8 cellular contexts compared by ENCODE assay signal in the genomic region with DNA sequence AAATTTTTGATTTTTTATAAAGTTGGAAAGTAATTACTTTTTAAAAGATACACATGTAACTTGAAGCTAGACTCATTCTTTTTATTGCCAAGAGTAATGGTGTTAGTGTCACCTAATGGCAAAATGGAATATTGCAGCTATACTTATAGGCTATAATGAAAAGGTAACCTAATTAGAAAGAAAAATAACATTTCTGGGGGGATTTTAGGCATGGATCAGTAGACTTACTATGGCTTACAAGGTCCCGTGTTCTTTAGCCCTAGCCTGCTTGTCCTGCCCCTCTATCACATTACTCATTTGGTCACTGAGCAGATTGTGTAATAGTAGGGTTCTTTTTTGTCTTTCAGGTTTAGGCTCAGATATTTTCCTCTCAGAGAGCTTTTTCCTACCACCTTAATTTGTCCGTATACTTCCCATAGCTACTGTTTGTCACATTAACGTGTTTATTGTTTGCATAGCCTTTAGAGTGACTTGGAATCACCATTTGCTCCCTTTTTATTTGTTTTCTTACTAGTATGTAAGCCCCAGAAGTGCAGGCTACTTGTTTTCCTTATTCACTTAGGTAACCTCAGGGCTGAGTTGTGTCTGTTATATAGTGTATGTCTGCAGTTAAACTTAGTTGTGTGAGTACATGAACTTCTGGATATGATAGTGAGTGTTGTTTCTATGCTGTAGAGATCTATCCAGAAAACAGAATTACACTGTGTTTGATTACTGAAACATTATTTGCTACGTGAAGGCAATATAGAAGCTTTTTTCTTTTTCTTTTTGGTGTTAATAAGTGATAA. TPM values are rescaled to one million over a fixed set of nuclear protein-coding genes. Genes with fewer than 3 reads are reported as not detected.
DNase-seq lines count a peak whose midpoint lies in the region; ATAC-seq, FAIRE-seq and TF ChIP-seq lines count a peak whose summit lies in the region.

No MANE protein-coding gene starts in this region.

- H3K9me3 ChIP-seq in Karpas-422 (ENCODE audit: low read length) = no peaks in the 10 kb centered on the region

- H3K9me3 Mint-ChIP-seq in T-cell = no peaks in the 10 kb centered on the region
- H3K9me3 Mint-ChIP-seq in activated T-helper 1 cell treated with anti-CD3 and anti-CD28 coated beads, Interleukin-12 subunit alpha, Interleukin-12 subunit beta, Interleukin-2, Interleukin-4 antibody, amounts not matched to agents 30 ng/mL and 10 ng/mL and 1 ng/mL, durations not matched to agents 14 hours and 24 hours and 36 hours = peaks cover 11% of the 10 kb centered on the region

- H3K9me2 ChIP-seq in Karpas-422 (replicated peaks; ENCODE audit: insufficient read depth, low read length) = no peaks in the 10 kb centered on the region

- no peak overlapping the region for H3K9ac ChIP-seq in Karpas-422 (ENCODE audit: low read length)

- ATAC-seq in T-cell (replicated peaks in 1 of 4) = peak; percentile 53 to 66 (median 58)

- H3K4me2 ChIP-seq in Karpas-422 (ENCODE audit: low read depth, low read length, poor library complexity, severe bottlenecking) = no peak overlapping the region

- peaks cover 14% of the 10 kb centered on the region for H4K20me1 ChIP-seq in Karpas-422 (ENCODE audit: insufficient read depth, low read depth, low read length)

- FAIRE-seq in GM12892 (lab: Jason Lieb, UNC) = peak; percentile 50

- no peak overlapping the region for H2AFZ ChIP-seq in Karpas-422 (ENCODE audit: low read length)

- H3K79me2 ChIP-seq in Karpas-422 (ENCODE audit: low read length) = no peaks in the 10 kb centered on the region

- H3K27ac ChIP-seq in Karpas-422 (ENCODE audit: low read length) = no peak overlapping the region

- CTCF ChIA-PET in T-cell (lab: Charles Lee) = interaction anchor here (0.6 to 1.8 kb wide), 34 partner anchors 9 to 1477 kb away, joined by 3 to 20 read pairs (median 3); a partner anchor contains a TSS

- no peak overlapping the region for H3K4me3 Mint-ChIP-seq in T-cell
- no peak overlapping the region for H3K4me3 Mint-ChIP-seq in activated T-helper 1 cell treated with anti-CD3 and anti-CD28 coated beads, Interleukin-12 subunit alpha, Interleukin-12 subunit beta, Interleukin-2, Interleukin-4 antibody, amounts not matched to agents 30 ng/mL and 10 ng/mL and 1 ng/mL, durations not matched to agents 14 hours and 24 hours and 36 hours

- H3K36me3 ChIP-seq in Karpas-422 (ENCODE audit: insufficient read depth, low read length) = no peaks in the 10 kb centered on the region

- POLR2A ChIA-PET in T-cell (lab: Charles Lee) = interaction anchor here in 1 of 2 donors (0.5 to 1.0 kb wide), 3 partner anchors 9 to 485 kb away, joined by 4 to 5 read pairs (median 4); no protein-coding TSS in a partner anchor

- peaks cover 0 to 8% (median 6%) of the 10 kb centered on the region in 3 donors for H3K4me1 Mint-ChIP-seq in T-cell
- H3K4me1 Mint-ChIP-seq in activated T-helper 1 cell treated with anti-CD3 and anti-CD28 coated beads, Interleukin-12 subunit alpha, Interleukin-12 subunit beta, Interleukin-2, Interleukin-4 antibody, amounts not matched to agents 30 ng/mL and 10 ng/mL and 1 ng/mL, durations not matched to agents 14 hours and 24 hours and 36 hours (ENCODE audit: low read depth) = no peaks in the 10 kb centered on the region

- no peak overlapping the region for H3K27ac Mint-ChIP-seq in T-cell
- no peak overlapping the region for H3K27ac Mint-ChIP-seq in activated T-helper 1 cell treated with anti-CD3 and anti-CD28 coated beads, Interleukin-12 subunit alpha, Interleukin-12 subunit beta, Interleukin-2, Interleukin-4 antibody, amounts not matched to agents 30 ng/mL and 10 ng/mL and 1 ng/mL, durations not matched to agents 14 hours and 24 hours and 36 hours

- H3K36me3 Mint-ChIP-seq in T-cell = peaks cover 19% of the 10 kb centered on the region
- peaks cover 17% of the 10 kb centered on the region for H3K36me3 Mint-ChIP-seq in activated T-helper 1 cell treated with anti-CD3 and anti-CD28 coated beads, Interleukin-12 subunit alpha, Interleukin-12 subunit beta, Interleukin-2, Interleukin-4 antibody, amounts not matched to agents 30 ng/mL and 10 ng/mL and 1 ng/mL, durations not matched to agents 14 hours and 24 hours and 36 hours (ENCODE audit: low read depth)

- DNase-seq in AG20443 (ENCODE audit: low spot score) (peak; percentile 20), GM12892 (ENCODE audit: insufficient read length) (no peak), Karpas-422 (peak; percentile 75), T-cell (no peak), foreskin melanocyte (peak; percentile 24), renal cortical epithelial cell (ENCODE audit: low read depth) (peak; percentile 58), middle frontal gyrus (ENCODE audit: extremely low spot score, low spot score) (no peak)
- DNase-seq in activated T-helper 1 cell treated with anti-CD3 and anti-CD28 coated beads, Interleukin-12 subunit alpha, Interleukin-12 subunit beta, Interleukin-2, Interleukin-4 antibody, amounts not matched to agents 30 ng/mL and 10 ng/mL and 1 ng/mL, durations not matched to agents 14 hours and 24 hours and 36 hours (ENCODE audit: low spot score) = no peak

- H3K4me3 ChIP-seq in Karpas-422 (ENCODE audit: low read length) = no peak overlapping the region

- intact Hi-C loops in activated T-helper 1 cell treated with anti-CD3 and anti-CD28 coated beads, Interleukin-12 subunit alpha, Interleukin-12 subunit beta, Interleukin-2, Interleukin-4 antibody, amounts not matched to agents 30 ng/mL and 10 ng/mL and 1 ng/mL, durations not matched to agents 14 hours and 24 hours and 36 hours (cut with micrococcal nuclease) = loop anchor here (1.0 to 10.0 kb wide), 5 partner anchors 196 to 796 kb away; a partner anchor contains a TSS

- H3K27me3 ChIP-seq in Karpas-422 (ENCODE audit: low read length) = no peaks in the 10 kb centered on the region

- no peak for TF ChIP-seq POLR2A in GM12892 (IDR thresholded peaks at IDR 0.05; ENCODE audit: low read depth, low read length)

- no peaks in the 10 kb centered on the region for H3K27me3 Mint-ChIP-seq in T-cell
- no peaks in the 10 kb centered on the region for H3K27me3 Mint-ChIP-seq in activated T-helper 1 cell treated with anti-CD3 and anti-CD28 coated beads, Interleukin-12 subunit alpha, Interleukin-12 subunit beta, Interleukin-2, Interleukin-4 antibody, amounts not matched to agents 30 ng/mL and 10 ng/mL and 1 ng/mL, durations not matched to agents 14 hours and 24 hours and 36 hours (ENCODE audit: insufficient read depth)

- no peaks in the 10 kb centered on the region for H3K4me1 ChIP-seq in Karpas-422 (ENCODE audit: low read length)

RNA-seq across cellular contexts. Expression of a gene that starts 58.7 kb away (rescaled TPM):
- polyA plus RNA-seq in GM12892 (2012; ENCODE audit: missing spikeins) = 134 TPM
- 28.9 and 39.5 TPM in 2 replicates for total RNA-seq in Karpas-422 (2014; rRNA removed; shearing (Covaris generic); ENCODE audit: low replicate concordance)
- total RNA-seq in T-cell = 100 to 1,000 TPM in 1 of 5 donors, 10 to 100 TPM in 4; 75.0 to 108 (median 82.3) TPM
- 63.7 and 79.2 TPM in 2 replicates for total RNA-seq in renal cortical epithelial cell
- 40.6 and 41.0 TPM in 2 replicates for total RNA-seq in activated T-helper 1 cell treated with anti-CD3 and anti-CD28 coated beads, Interleukin-12 subunit alpha, Interleukin-12 subunit beta, Interleukin-2, Interleukin-4 antibody, amounts not matched to agents 30 ng/mL and 10 ng/mL and 1 ng/mL, durations not matched to agents 14 hours and 24 hours and 36 hours

Comparison
In these comparisons a context has a peak if more than half of its experiments do, and no peak if none do; other contexts are left out.
1. DNase-seq: peak in AG20443 (single experiment), Karpas-422 (single experiment), foreskin melanocyte (single experiment) and renal cortical epithelial cell (single experiment); none in GM12892 (single experiment), T-cell (0 of 34), middle frontal gyrus (single experiment) and activated T-helper 1 cell treated with anti-CD3 and anti-CD28 coated beads, Interleukin-12 subunit alpha, Interleukin-12 subunit beta, Interleukin-2, Interleukin-4 antibody, amounts not matched to agents 30 ng/mL and 10 ng/mL and 1 ng/mL, durations not matched to agents 14 hours and 24 hours and 36 hours (single experiment).